ENCODE assay signal across 8 cellular contexts in the genomic region with DNA sequence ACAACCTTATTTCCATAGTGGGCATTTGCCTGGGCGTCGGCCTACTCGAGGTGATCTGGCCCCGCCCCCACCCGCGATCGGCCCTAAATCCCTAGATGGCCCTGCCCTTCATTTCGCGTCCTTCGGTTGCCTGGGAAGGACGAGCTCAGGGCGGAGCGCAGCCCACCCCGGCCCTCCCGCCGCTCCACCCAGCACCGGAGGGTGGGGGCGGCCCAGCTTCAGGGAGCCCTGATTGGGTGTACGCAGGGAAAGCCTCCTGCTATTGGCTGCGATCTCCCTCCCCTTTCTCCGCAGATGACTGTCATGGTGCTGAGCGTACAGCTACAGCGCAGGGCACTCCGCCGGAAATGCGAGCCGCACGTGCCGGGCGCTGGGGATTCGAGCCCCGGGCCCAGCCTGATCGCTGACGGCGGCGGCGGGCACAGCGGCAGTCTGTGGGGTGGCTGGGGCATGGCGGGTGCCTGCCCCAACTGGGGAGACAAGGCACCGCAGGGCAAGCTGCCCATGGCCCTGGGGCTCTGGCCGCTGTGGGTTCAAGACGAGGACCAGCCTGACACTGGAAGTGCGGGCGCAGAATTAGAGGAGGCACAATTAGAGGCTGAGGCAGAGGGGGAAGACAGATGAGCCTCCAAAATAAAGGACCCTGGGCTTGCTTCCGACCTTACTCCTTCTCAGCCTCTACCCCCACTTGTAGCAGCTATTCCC.
DNase-seq lines count a peak whose midpoint lies in the region; ATAC-seq and TF ChIP-seq lines count a peak whose summit lies in the region.

No MANE protein-coding gene starts in this region.

- peak overlapping the region; percentile 71 for H3K4me3 ChIP-seq in coronary artery

- peaks cover 75% of the 10 kb centered on the region for H3K4me1 Mint-ChIP-seq in stimulated activated memory B cell treated with anti-CD40 and anti-IgM and Interleukin-4, amounts not matched to agents 10 μg/mL and 1 μg/mL and 100 μg/mL, for 72 hours

- peaks cover 63% of the 10 kb centered on the region for H3K36me3 Mint-ChIP-seq in stimulated activated memory B cell treated with anti-CD40 and anti-IgM and Interleukin-4, amounts not matched to agents 10 μg/mL and 1 μg/mL and 100 μg/mL, for 72 hours

- H3K4me3 Mint-ChIP-seq in stimulated activated memory B cell treated with anti-CD40 and anti-IgM and Interleukin-4, amounts not matched to agents 10 μg/mL and 1 μg/mL and 100 μg/mL, for 72 hours: peak overlapping the region; percentile 90

- ATAC-seq in stimulated activated memory B cell treated with anti-CD40 and anti-IgM and Interleukin-4, amounts not matched to agents 10 μg/mL and 1 μg/mL and 100 μg/mL, for 72 hours: peak; percentile 3
- no peak for ATAC-seq in HG02623 (IDR thresholded peaks at IDR 0.05; ENCODE audit: unreplicated experiment)
- ATAC-seq in GM18867 (IDR thresholded peaks at IDR 0.05; ENCODE audit: unreplicated experiment): no peak

- TF ChIP-seq CTCF in coronary artery (IDR thresholded peaks at IDR 0.05): no peak

- peak overlapping the region; percentile 67 for H3K27ac Mint-ChIP-seq in stimulated activated memory B cell treated with anti-CD40 and anti-IgM and Interleukin-4, amounts not matched to agents 10 μg/mL and 1 μg/mL and 100 μg/mL, for 72 hours

- H3K27me3 Mint-ChIP-seq in stimulated activated memory B cell treated with anti-CD40 and anti-IgM and Interleukin-4, amounts not matched to agents 10 μg/mL and 1 μg/mL and 100 μg/mL, for 72 hours: no peaks in the 10 kb centered on the region

- H3K27ac ChIP-seq in coronary artery: peak overlapping the region; percentile 91 to 95

- DNase-seq in Ammon's horn (ENCODE audit: low spot score) (peak; percentile 88), NCI-H187 treated with DMSO at 0.1 percent for 48 hours (lab: John Stamatoyannopoulos, UW) (peak; percentile 65), coronary artery (ENCODE audit: low spot score) (peak; percentile 96), kidney glomerular epithelial cell (lab: John Stamatoyannopoulos, UW) (peak; percentile 54), T-helper 2 cell (no peak)

- peaks cover 9% of the 10 kb centered on the region for H3K9me3 Mint-ChIP-seq in stimulated activated memory B cell treated with anti-CD40 and anti-IgM and Interleukin-4, amounts not matched to agents 10 μg/mL and 1 μg/mL and 100 μg/mL, for 72 hours

Comparison
In these comparisons a context has a peak if more than half of its experiments do, and no peak if none do; other contexts are left out.
1. DNase-seq: peak in Ammon's horn (single experiment), NCI-H187 treated with DMSO at 0.1 percent for 48 hours (single experiment), coronary artery (single experiment) and kidney glomerular epithelial cell (single experiment); none in T-helper 2 cell (0 of 5).